1 cellular context compared by ENCODE assay signal in genomic region chr14:22829661-22830328, GRCh38.
A peak's percentile ranks its signal among the peaks of the same experiment; 100 is the strongest.
TF ChIP-seq lines count a peak whose summit lies in the region.

Gene MRPL52 (plus strand): TSS chr14:22829887. CDS start chr14:22829913, 26 bp downstream.

TF ChIP-seq in HepG2, 621 proteins besides CTCF, POLR2A, EP300 and RAD21 (continued from another document and continues in another):
- 0 out of 2 replicates have a peak, but pooled peaks have one; percentile 71 for TF ChIP-seq DZIP1 (CRISPR knock-in tag; IDR thresholded peaks at IDR 0.05)
- TF ChIP-seq MAZ (IDR thresholded peaks at IDR 0.05; ENCODE audit: borderline replicate concordance, low read depth, low read length), result 0 out of 2 replicates have a peak, but pooled peaks have one; percentile 42
- TF ChIP-seq MAZ (CRISPR knock-in tag; IDR thresholded peaks at IDR 0.05; ENCODE audit: low read depth), result no peak
- TF ChIP-seq CBX2 (IDR thresholded peaks at IDR 0.05; ENCODE audit: low read depth, low read length), result no peak; the same call in 1 of the 2 replicates
- 0 out of 2 replicates have a peak, but pooled peaks have one; percentile 63 for TF ChIP-seq CBX2 (CRISPR knock-in tag; IDR thresholded peaks at IDR 0.05; ENCODE audit: low read depth)
- TF ChIP-seq TSC22D2 (CRISPR knock-in tag; IDR thresholded peaks at IDR 0.05; ENCODE audit: borderline replicate concordance), result peak; percentile 85
- 0 out of 2 replicates have a peak, but pooled peaks have one; percentile 55 for TF ChIP-seq ZNF513 (CRISPR knock-in tag; conservative IDR thresholded peaks at IDR 0.05)
- TF ChIP-seq ZSCAN25 (CRISPR knock-in tag; IDR thresholded peaks at IDR 0.05), result no peak
- TF ChIP-seq SALL2 (CRISPR knock-in tag; IDR thresholded peaks at IDR 0.05), result no peak
- TF ChIP-seq SNRNP70 (IDR thresholded peaks at IDR 0.05; ENCODE audit: low read depth, low read length), result no peak
- no peak for TF ChIP-seq ADNP (CRISPR knock-in tag; IDR thresholded peaks at IDR 0.05)
- TF ChIP-seq ZNF619 (CRISPR knock-in tag; IDR thresholded peaks at IDR 0.05), result peak; percentile 88
- TF ChIP-seq ZNF354B (CRISPR knock-in tag; IDR thresholded peaks at IDR 0.05), result no peak
- peak; percentile 52 for TF ChIP-seq PATZ1 (CRISPR knock-in tag; IDR thresholded peaks at IDR 0.05)
- no peak; the same call in 1 of the 2 replicates for TF ChIP-seq ZNF724P (CRISPR knock-in tag; IDR thresholded peaks at IDR 0.05; ENCODE audit: borderline replicate concordance)
- TF ChIP-seq GMEB2 (CRISPR knock-in tag; IDR thresholded peaks at IDR 0.05; ENCODE audit: low read depth), result peak; percentile 63; the same call in 1 of the 2 replicates
- peak; percentile 84; the same call in 1 of the 2 replicates for TF ChIP-seq E2F2 (CRISPR knock-in tag; IDR thresholded peaks at IDR 0.05; ENCODE audit: borderline replicate concordance)
- TF ChIP-seq DDIT3 (CRISPR knock-in tag; IDR thresholded peaks at IDR 0.05), result no peak
- TF ChIP-seq ZNF577 (CRISPR knock-in tag; IDR thresholded peaks at IDR 0.05; ENCODE audit: borderline replicate concordance, low read depth), result peak; percentile 93; the same call in 1 of the 2 replicates
- 0 out of 2 replicates have a peak, but pooled peaks have one; percentile 59 for TF ChIP-seq ZNF414 (CRISPR knock-in tag; IDR thresholded peaks at IDR 0.05)
- TF ChIP-seq SALL1 (CRISPR knock-in tag; IDR thresholded peaks at IDR 0.05), result peak; percentile 84; the same call in 1 of the 2 replicates
- TF ChIP-seq CERS6 (CRISPR knock-in tag; IDR thresholded peaks at IDR 0.05), result no peak; the same call in 1 of the 2 replicates
- TF ChIP-seq ZNF282 (IDR thresholded peaks at IDR 0.05; ENCODE audit: partially characterized antibody), result no peak
- no peak for TF ChIP-seq ZFP62 (CRISPR knock-in tag; IDR thresholded peaks at IDR 0.05)
- no peak for TF ChIP-seq ZNF530 (CRISPR knock-in tag; IDR thresholded peaks at IDR 0.05; ENCODE audit: low read depth)
- TF ChIP-seq REST (IDR thresholded peaks at IDR 0.05; ENCODE audit: borderline replicate concordance in 1 of 2, low read depth in 1 of 2, low read length in 2 of 2), result 0 out of 4 replicates have a peak, but pooled peaks of 1 of the 2 experiments have one; percentile 24
- no peak; the same call in 1 of the 2 replicates for TF ChIP-seq FOSL2 (CRISPR knock-in tag; IDR thresholded peaks at IDR 0.05)
- 0 out of 2 replicates have a peak, but pooled peaks have one; percentile 13 for TF ChIP-seq REXO4 (CRISPR knock-in tag; IDR thresholded peaks at IDR 0.05; ENCODE audit: borderline replicate concordance)
- peak; percentile 82; the same call in 1 of the 2 replicates for TF ChIP-seq TFE3 (CRISPR knock-in tag; IDR thresholded peaks at IDR 0.05)
- peak; percentile 71; the same call in 1 of the 2 replicates for TF ChIP-seq ZNF609 (CRISPR knock-in tag; IDR thresholded peaks at IDR 0.05; ENCODE audit: borderline replicate concordance)
- no peak for TF ChIP-seq HNRNPL (IDR thresholded peaks at IDR 0.05; ENCODE audit: low read depth, low read length)
- no peak for TF ChIP-seq ZFAT (CRISPR knock-in tag; conservative IDR thresholded peaks at IDR 0.05)
- TF ChIP-seq HNRNPUL1 (IDR thresholded peaks at IDR 0.05; ENCODE audit: low read depth, low read length), result no peak
